In genomic region chr1:26163684-26164035, GRCh38 we compare ENCODE assay signal across 8 cellular contexts. TPM values are rescaled to one million over a fixed set of nuclear protein-coding genes. Genes with fewer than 3 reads are reported as not detected.
DNase-seq lines count a peak whose midpoint lies in the region; ATAC-seq and TF ChIP-seq lines count a peak whose summit lies in the region.
"Had no signal": no experiment of that assay in that cellular context is flagged by ENCODE, and none has a peak within 500 bp of the region (broad histone marks: within the 10 kb centered on the region; RNA-seq: fewer than 3 reads in every experiment).

No MANE protein-coding gene starts in this region.

- no TSS peak for BruUV-seq in Panc1 (replicated peaks; lab: Mats Ljungman, UMichigan)

- H3K36me3 Mint-ChIP-seq in endothelial cell (ENCODE audit: low read depth, unreplicated experiment), result peaks cover 3% of the 10 kb centered on the region

- in situ Hi-C loops in Panc1 (cut with HindIII; ENCODE audit: low pct_unique_long_range_greater_than_20kb, low sequenced_read_pairs), result no loop called here

- 91% methylated on average over 9 of the region's 9 CpGs for WGBS in hepatocyte (ENCODE audit: low lambda C conversion rate, missing lambda C conversion rate)

- no peak for ATAC-seq in Panc1
- no peak for ATAC-seq in activated CD4-positive, CD25-positive, alpha-beta regulatory T cell treated with anti-CD3 and anti-CD28 coated beads, Interleukin-2, amount 50 U/mL, for 24 hours

- H3K27me3 ChIP-seq in Panc1 (ENCODE audit: control insufficient read depth, insufficient read depth, low read length) (no peaks in the 10 kb centered on the region), hepatocyte (peaks cover 12% of the 10 kb centered on the region), skeletal muscle satellite cell (ENCODE audit: control insufficient read depth, insufficient read depth, low read length) (peaks cover 22% of the 10 kb centered on the region)
- H3K27me3 ChIP-seq: pancreas had no signal

- H3K36me3 ChIP-seq in ES-I3 (ENCODE audit: insufficient read depth, low read length) (no peaks in the 10 kb centered on the region), Panc1 (ENCODE audit: control insufficient read depth, insufficient read depth, low read length) (no peaks in the 10 kb centered on the region), hepatocyte (replicated peaks; ENCODE audit: insufficient read depth, low read depth) (no peaks in the 10 kb centered on the region), skeletal muscle satellite cell (ENCODE audit: insufficient read depth, low read length) (no peaks in the 10 kb centered on the region)
- H3K36me3 ChIP-seq: pancreas had no signal

- peaks cover 47% of the 10 kb centered on the region for H3K4me1 Mint-ChIP-seq in endothelial cell (ENCODE audit: unreplicated experiment)

- H3K4me3 Mint-ChIP-seq in endothelial cell (ENCODE audit: unreplicated experiment), result no peak overlapping the region

- intact Hi-C loops in Panc1 (cut with micrococcal nuclease; ENCODE audit: unreplicated experiment), result no loop called here

- POLR2A ChIA-PET in Panc1 (lab: Charles Lee), result no interaction called here

- H3K27me3 Mint-ChIP-seq in endothelial cell (ENCODE audit: unreplicated experiment), result peaks cover 25% of the 10 kb centered on the region

- CTCF ChIA-PET in Panc1 (lab: Charles Lee), result no interaction called here

- H4K20me1 ChIP-seq in hepatocyte (ENCODE audit: insufficient read depth, poor library complexity, severe bottlenecking), result no peaks in the 10 kb centered on the region

- H3K4me2 ChIP-seq in hepatocyte, result peak overlapping the region; percentile 93
- peak overlapping the region; percentile 86 for H3K4me2 ChIP-seq in skeletal muscle satellite cell (ENCODE audit: low read length)

- H3K27ac ChIP-seq in Panc1 (ENCODE audit: low read length), result no peak overlapping the region
- no peak overlapping the region for H3K27ac ChIP-seq in hepatocyte
- H3K27ac ChIP-seq: pancreas had no signal

- no peaks in the 10 kb centered on the region for H3K9me3 Mint-ChIP-seq in endothelial cell (ENCODE audit: unreplicated experiment)

- H3K9me2 ChIP-seq in hepatocyte (replicated peaks; ENCODE audit: insufficient read depth), result no peaks in the 10 kb centered on the region

- peak overlapping the region; percentile 78 for H2AFZ ChIP-seq in hepatocyte

- no peaks in the 10 kb centered on the region for H3K79me2 ChIP-seq in hepatocyte

- no peak for DNase-seq in Panc1 (ENCODE audit: low read depth, low spot score)
- DNase-seq in hepatocyte (ENCODE audit: low spot score), result no peak
- no peak for DNase-seq in UCSD-AML1 (lab: John Stamatoyannopoulos, UW; ENCODE audit: unreplicated experiment)
- no peak for DNase-seq in endothelial cell (ENCODE audit: low spot score)

- H3K9ac ChIP-seq in ES-I3 (ENCODE audit: low read depth, low read length), result peak overlapping the region; percentile 46; the same call in 1 of the 2 replicates
- H3K9ac ChIP-seq in skeletal muscle satellite cell (ENCODE audit: low read depth, low read length), result peak overlapping the region; percentile 58

- H3K27ac Mint-ChIP-seq in endothelial cell (ENCODE audit: unreplicated experiment), result no peak overlapping the region

- H3K4me3 ChIP-seq in Panc1 (ENCODE audit: low read depth in 2 of 2, low read length in 2 of 2) (peak overlapping the region; percentile 43 to 53; a peak in 3 of 4 replicates), hepatocyte (no peak overlapping the region), skeletal muscle satellite cell (ENCODE audit: low read length) (peak overlapping the region; percentile 67)

- H3K4me1 ChIP-seq in ES-I3 (ENCODE audit: insufficient read depth, low read length) (peaks cover 27% of the 10 kb centered on the region), Panc1 (ENCODE audit: control insufficient read depth, insufficient read depth, low read length) (peaks cover 6% of the 10 kb centered on the region; the same call in 1 of the 2 replicates), hepatocyte (ENCODE audit: insufficient read depth) (peaks cover 20% of the 10 kb centered on the region), skeletal muscle satellite cell (ENCODE audit: control insufficient read depth, insufficient read depth, low read length) (peaks cover 20% of the 10 kb centered on the region)

- H3K9me3 ChIP-seq in ES-I3 (ENCODE audit: control insufficient read depth, insufficient read depth, low read length) (no peaks in the 10 kb centered on the region), Panc1 (ENCODE audit: control insufficient read depth, insufficient read depth, low read depth, low read length) (no peaks in the 10 kb centered on the region), hepatocyte (ENCODE audit: low read depth) (no peaks in the 10 kb centered on the region), skeletal muscle satellite cell (replicated peaks; ENCODE audit: low read length) (no peaks in the 10 kb centered on the region)
- H3K9me3 ChIP-seq: pancreas had no signal

- TF ChIP-seq CTCF in Panc1 (IDR thresholded peaks at IDR 0.05), result no peak
- no peak for TF ChIP-seq CTCF in hepatocyte (IDR thresholded peaks at IDR 0.05; ENCODE audit: poor library complexity)
- no peak for TF ChIP-seq CTCF in endothelial cell (IDR thresholded peaks at IDR 0.05; ENCODE audit: unreplicated experiment)

RNA-seq across cellular contexts. Expression of gene FAM110D, which starts 4.8 kb away (rescaled TPM):
- total RNA-seq in Panc1 (2021; ENCODE audit: unreplicated experiment), result 0.05 TPM
- 0.10 TPM for polyA plus RNA-seq in Panc1 (2012; ENCODE audit: insufficient read length)
- total RNA-seq in hepatocyte, result 0.10 and 0.16 TPM in 2 replicates
- 0.40 and 0.44 TPM in 2 replicates for polyA plus RNA-seq in hepatocyte
- total RNA-seq in skeletal muscle satellite cell (2012; rRNA removed), result not detected in 2 replicates
- total RNA-seq in endothelial cell (ENCODE audit: unreplicated experiment), result 13.5 TPM

RNA-seq across cellular contexts. Expression of gene C1orf232, which starts 5.1 kb away (rescaled TPM):
- total RNA-seq in Panc1 (2021; ENCODE audit: unreplicated experiment), result not detected
- polyA plus RNA-seq in Panc1 (2012; ENCODE audit: insufficient read length), result not detected
- total RNA-seq in hepatocyte, result not detected in 2 replicates
- polyA plus RNA-seq in hepatocyte, result not detected in 2 replicates
- not detected in 2 replicates for total RNA-seq in skeletal muscle satellite cell (2012; rRNA removed)
- total RNA-seq in endothelial cell (ENCODE audit: unreplicated experiment), result not detected
- total RNA-seq: pancreas had no signal
- polyA plus RNA-seq: pancreas had no signal

RNA-seq across cellular contexts. Expression of gene ZNF593, which starts 6.0 kb away (rescaled TPM):
- 108 TPM for total RNA-seq in Panc1 (2021; ENCODE audit: unreplicated experiment)
- 150 TPM for polyA plus RNA-seq in Panc1 (2012; ENCODE audit: insufficient read length)
- 20.5 and 25.7 TPM in 2 replicates for total RNA-seq in hepatocyte
- polyA plus RNA-seq in hepatocyte, result 69.1 and 71.8 TPM in 2 replicates
- total RNA-seq in skeletal muscle satellite cell (2012; rRNA removed), result 37.3 and 58.3 TPM in 2 replicates
- 17.9 TPM for total RNA-seq in endothelial cell (ENCODE audit: unreplicated experiment)

RNA-seq across cellular contexts. Expression of gene ZNF593OS, which starts 8.0 kb away (rescaled TPM):
- not detected for total RNA-seq in Panc1 (2021; ENCODE audit: unreplicated experiment)
- polyA plus RNA-seq in Panc1 (2012; ENCODE audit: insufficient read length), result not detected
- 0.10 TPM in 1 of 2 replicates, not detected in the other for total RNA-seq in hepatocyte
- 0.45 and 2.1 TPM in 2 replicates for polyA plus RNA-seq in hepatocyte
- not detected in 2 replicates for total RNA-seq in skeletal muscle satellite cell (2012; rRNA removed)
- total RNA-seq in endothelial cell (ENCODE audit: unreplicated experiment), result not detected
- total RNA-seq: pancreas had no signal

RNA-seq across cellular contexts. Expression of gene CNKSR1, which starts 13.6 kb away (rescaled TPM):
- total RNA-seq in Panc1 (2021; ENCODE audit: unreplicated experiment) (13.7 TPM), hepatocyte (13.3 and 18.1 TPM in 2 replicates), endothelial cell (ENCODE audit: unreplicated experiment) (10.0 TPM)
- 16.1 TPM for polyA plus RNA-seq in Panc1 (2012; ENCODE audit: insufficient read length)
- polyA plus RNA-seq in hepatocyte, result 31.4 and 38.6 TPM in 2 replicates
- total RNA-seq in skeletal muscle satellite cell (2012; rRNA removed), result not detected in 2 replicates

Comparison
In these comparisons a context has a peak if more than half of its experiments do, and no peak if none do; other contexts are left out.
1. RNA of gene FAM110D, which starts 4.8 kb away (total RNA-seq): 13.5 TPM in endothelial cell (single experiment); 0.10 to 0.16 TPM in hepatocyte and 0.05 TPM in Panc1 (single experiment); every median in the first group is over 10 times any median in the second.